In genomic region chr1:37561794-37562132, GRCh38 we compare ENCODE assay signal across 8 cellular contexts. TPM values are rescaled to one million over a fixed set of nuclear protein-coding genes. Genes with fewer than 3 reads are reported as not detected.
DNase-seq lines count a peak whose midpoint lies in the region; ATAC-seq and TF ChIP-seq lines count a peak whose summit lies in the region.

No MANE protein-coding gene starts in this region.

- BruUV-seq in OCI-LY7 (replicated peaks; lab: Mats Ljungman, UMichigan), result no TSS peak

- ATAC-seq in GM19328 (IDR thresholded peaks at IDR 0.05; ENCODE audit: unreplicated experiment), result no peak

- H4K20me1 ChIP-seq in OCI-LY7 (ENCODE audit: insufficient read depth, low read length), result no peaks in the 10 kb centered on the region

- no peak overlapping the region for H3K4me2 ChIP-seq in OCI-LY7 (ENCODE audit: low read length)

- H2AFZ ChIP-seq in OCI-LY7 (ENCODE audit: low read length), result no peak overlapping the region

- H3K27me3 ChIP-seq in adrenal gland (no peaks in the 10 kb centered on the region), prostate gland (replicated peaks; ENCODE audit: insufficient read depth) (no peaks in the 10 kb centered on the region)

- H3K4me3 ChIP-seq in OCI-LY7 (ENCODE audit: low read depth, low read length, poor library complexity, severe bottlenecking) (no peak overlapping the region), adrenal gland (no peak overlapping the region), prostate gland (no peak overlapping the region)

- WGBS in adrenal gland, 4 donors, result 91 to 99% (median 97%) methylated on average over 6 to 7 of the region's 7 CpGs
- 92% methylated on average over 7 of the region's 7 CpGs for WGBS in prostate gland

- CTCF ChIA-PET in OCI-LY7 (lab: Charles Lee; ENCODE audit: unreplicated experiment), result no interaction called here

- POLR2A ChIA-PET in OCI-LY7 (lab: Charles Lee), result interaction anchor here (1.3 kb wide), 1 partner anchor 117 kb away, joined by 3 read pairs; no protein-coding TSS in a partner anchor

- H3K79me2 ChIP-seq in OCI-LY7 (ENCODE audit: insufficient read depth, low read depth, low read length), result no peaks in the 10 kb centered on the region

- TF ChIP-seq CTCF in OCI-LY7 (conservative IDR thresholded peaks at IDR 0.05; ENCODE audit: low read length) (peak; percentile 88), adrenal gland (IDR thresholded peaks at IDR 0.05) (peak in 4 of 6 experiments; percentile 19 to 38 (median 22)), prostate gland (IDR thresholded peaks at IDR 0.05) (no peak)

- intact Hi-C loops in OCI-LY7 (cut with micrococcal nuclease; ENCODE audit: unreplicated experiment), result loop anchor here (1.0 to 10.0 kb wide), 2 partner anchors 107 to 121 kb away; no protein-coding TSS in a partner anchor
- intact Hi-C loops in adrenal gland (cut with DNase I), result no loop called here
- intact Hi-C loops in prostate gland (cut with DNase I), result loop anchor here (2.0 kb wide), 1 partner anchor 121 kb away; no protein-coding TSS in a partner anchor

- H3K4me1 ChIP-seq in OCI-LY7 (ENCODE audit: insufficient read depth, low read length, poor library complexity, severe bottlenecking) (no peaks in the 10 kb centered on the region), adrenal gland (replicated peaks in 1 of 2) (peaks cover 7% of the 10 kb centered on the region in 2 donors), prostate gland (replicated peaks) (no peaks in the 10 kb centered on the region)

- peaks cover 39% of the 10 kb centered on the region for H3K36me3 ChIP-seq in OCI-LY7 (ENCODE audit: insufficient read depth, low read length)
- H3K36me3 ChIP-seq in adrenal gland (replicated peaks in 1 of 2), result peaks cover 0 to 24% of the 10 kb centered on the region in 2 donors
- H3K36me3 ChIP-seq in prostate gland, result peaks cover 6 to 8% of the 10 kb centered on the region in 2 donors

- no peaks in the 10 kb centered on the region for H3K9me2 ChIP-seq in OCI-LY7 (ENCODE audit: insufficient read depth, low read length)

- H3K9me3 ChIP-seq in OCI-LY7 (ENCODE audit: low read length) (no peaks in the 10 kb centered on the region), adrenal gland (replicated peaks in 1 of 3) (no peaks in the 10 kb centered on the region), prostate gland (no peaks in the 10 kb centered on the region)

- peak; percentile 32 for DNase-seq in activated naive CD4-positive, alpha-beta T cell treated with Interleukin-2 at 50 U/mL for 16 hours
- no peak for DNase-seq in activated naive CD4-positive, alpha-beta T cell (lab: John Stamatoyannopoulos, UW)
- DNase-seq in OCI-LY7 (ENCODE audit: low spot score) (peak; percentile 64), adrenal gland (no peak), lung microvascular endothelial cell (ENCODE audit: low read depth in 2 of 2) (peak; percentile 51 to 57), prostate gland (ENCODE audit: low spot score) (no peak), NCI-H446 treated with DMSO at 0.1 percent for 48 hours (lab: John Stamatoyannopoulos, UW) (no peak)

- H3K27ac ChIP-seq in OCI-LY7 (ENCODE audit: low read depth, low read length, poor library complexity, severe bottlenecking) (no peak overlapping the region), adrenal gland (no peak overlapping the region), prostate gland (no peak overlapping the region)

- no peak for TF ChIP-seq POLR2A in adrenal gland (IDR thresholded peaks at IDR 0.05)
- TF ChIP-seq POLR2A in prostate gland (IDR thresholded peaks at IDR 0.05), result no peak

RNA-seq across cellular contexts. Expression of gene DNALI1, which starts 5.0 kb away (rescaled TPM):
- total RNA-seq in OCI-LY7 (2014; rRNA removed; shearing (Covaris generic)), result not detected in 2 replicates
- total RNA-seq in OCI-LY7 (2022) (not detected in 2 replicates), adrenal gland (10 to 100 TPM in 4 of 8 donors, 1 to 10 TPM in 4; 6.1 to 21.0 (median 10.8) TPM), lung microvascular endothelial cell (0.20 and 0.22 TPM in 2 replicates), prostate gland (10 to 100 TPM; 23.8 to 37.4 TPM)
- polyA plus RNA-seq in adrenal gland, result 10 to 100 TPM; 15.3 to 41.6 (median 37.9) TPM

RNA-seq across cellular contexts. Expression of gene SNIP1, which starts 7.7 kb away (rescaled TPM):
- 14.7 and 19.2 TPM in 2 replicates for total RNA-seq in OCI-LY7 (2014; rRNA removed; shearing (Covaris generic))
- total RNA-seq in OCI-LY7 (2022) (24.2 and 24.7 TPM in 2 replicates), adrenal gland (10 to 100 TPM; 11.6 to 22.4 (median 16.6) TPM), lung microvascular endothelial cell (8.5 and 14.3 TPM in 2 replicates), prostate gland (10 to 100 TPM; 27.6 to 45.7 TPM)
- polyA plus RNA-seq in adrenal gland, result 10 to 100 TPM in 1 of 3 donors, 1 to 10 TPM in 2; 4.0 to 11.2 (median 5.6) TPM

RNA-seq across cellular contexts. Expression of gene GNL2, which starts 34.0 kb away (rescaled TPM):
- 107 and 112 TPM in 2 replicates for total RNA-seq in OCI-LY7 (2014; rRNA removed; shearing (Covaris generic))
- total RNA-seq in OCI-LY7 (2022) (66.8 and 72.1 TPM in 2 replicates), adrenal gland (10 to 100 TPM; 13.6 to 65.4 (median 25.6) TPM), lung microvascular endothelial cell (37.3 and 47.4 TPM in 2 replicates), prostate gland (10 to 100 TPM; 23.2 to 52.0 TPM)
- polyA plus RNA-seq in adrenal gland, result 100 to 1,000 TPM; 132 to 462 (median 225) TPM

RNA-seq across cellular contexts. Expression of gene MEAF6, which starts 47.2 kb away (rescaled TPM):
- 74.3 and 121 TPM in 2 replicates for total RNA-seq in OCI-LY7 (2014; rRNA removed; shearing (Covaris generic))
- total RNA-seq in OCI-LY7 (2022) (69.8 and 73.8 TPM in 2 replicates), adrenal gland (10 to 100 TPM; 45.7 to 74.5 (median 56.0) TPM), lung microvascular endothelial cell (27.9 and 41.3 TPM in 2 replicates), prostate gland (100 to 1,000 TPM; 175 to 252 TPM)
- 10 to 100 TPM; 37.8 to 67.4 (median 43.4) TPM for polyA plus RNA-seq in adrenal gland

Comparison
In these comparisons a context has a peak if more than half of its experiments do, and no peak if none do; other contexts are left out.
1. DNase-seq: peak in activated naive CD4-positive, alpha-beta T cell treated with Interleukin-2 at 50 U/mL for 16 hours (single experiment), OCI-LY7 (single experiment) and lung microvascular endothelial cell (2 of 2); none in activated naive CD4-positive, alpha-beta T cell (0 of 4), adrenal gland (0 of 7), prostate gland (single experiment) and NCI-H446 treated with DMSO at 0.1 percent for 48 hours (single experiment).
2. CTCF ChIP-seq: peak in OCI-LY7 (single experiment) and adrenal gland (4 of 6); none in prostate gland (0 of 4).
3. intact Hi-C loops: an anchor here in OCI-LY7 (1.0 to 10.0 kb wide) and prostate gland (2.0 kb wide); none called in adrenal gland.